Comparison of ENCODE assay signal across 13 cellular contexts in the genomic region with DNA sequence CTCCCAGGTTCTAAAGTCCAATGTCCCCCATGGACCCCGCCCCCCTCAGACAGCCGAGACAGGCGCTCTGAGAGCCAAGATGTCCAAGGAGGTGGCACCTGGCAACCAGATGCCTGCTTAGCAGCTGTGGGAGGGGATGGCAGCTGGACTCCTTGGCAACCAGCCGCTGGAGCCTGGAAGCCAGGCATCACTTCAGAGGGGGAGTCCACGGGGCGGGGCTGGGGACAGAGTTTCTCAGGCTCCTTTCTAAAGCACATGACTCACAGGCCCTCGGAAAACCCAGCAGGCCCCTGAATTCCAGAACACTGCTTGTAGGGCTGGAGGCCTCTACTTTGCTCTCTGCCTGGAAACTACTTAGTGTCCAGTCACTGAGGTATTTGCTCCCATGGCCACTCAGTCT. TPM values are rescaled to one million over a fixed set of nuclear protein-coding genes. Genes with fewer than 3 reads are reported as not detected.
A peak's percentile ranks its signal among the peaks of the same experiment; 100 is the strongest.
DNase-seq lines count a peak whose midpoint lies in the region; ATAC-seq and TF ChIP-seq lines count a peak whose summit lies in the region.
"Had no signal": no experiment of that assay in that cellular context is flagged by ENCODE, and none has a peak within 500 bp of the region (broad histone marks: within the 10 kb centered on the region; RNA-seq: fewer than 3 reads in every experiment).

No MANE protein-coding gene starts in this region.

- no peaks in the 10 kb centered on the region for H3K79me2 ChIP-seq in GM23248 (ENCODE audit: insufficient read depth)
- H3K79me2 ChIP-seq in smooth muscle cell (ENCODE audit: low read depth), result no peaks in the 10 kb centered on the region

- H2AFZ ChIP-seq in GM23248 (no peak overlapping the region), smooth muscle cell (ENCODE audit: low read depth) (no peak overlapping the region)

- H3K4me3 ChIP-seq in AG10803 (ENCODE audit: low read length) (no peak overlapping the region), GM23248 (no peak overlapping the region), cardiac fibroblast (replicated peaks in 1 of 2; ENCODE audit: low read depth in 2 of 2, low read length in 2 of 2) (no peak overlapping the region), mucosa of descending colon (no peak overlapping the region), right atrium auricular region (no peak overlapping the region), smooth muscle cell (no peak overlapping the region)

- H3K27ac ChIP-seq in GM23248 (no peak overlapping the region), right atrium auricular region (no peak overlapping the region), smooth muscle cell (ENCODE audit: low read depth) (no peak overlapping the region)

- H3K27me3 ChIP-seq in GM23248 (replicated peaks; ENCODE audit: insufficient read depth) (no peaks in the 10 kb centered on the region), right atrium auricular region (no peaks in the 10 kb centered on the region), smooth muscle cell (ENCODE audit: low read depth) (no peaks in the 10 kb centered on the region)

- no peaks in the 10 kb centered on the region for H4K20me1 ChIP-seq in GM23248 (ENCODE audit: insufficient read depth)
- H4K20me1 ChIP-seq in smooth muscle cell (ENCODE audit: low read depth), result no peaks in the 10 kb centered on the region

- H3K9me3 ChIP-seq in GM23248 (ENCODE audit: low read depth), result no peaks in the 10 kb centered on the region
- H3K9me3 ChIP-seq in mucosa of descending colon, result no peaks in the 10 kb centered on the region
- H3K9me3 ChIP-seq in right atrium auricular region, result no peaks in the 10 kb centered on the region
- H3K9me3 ChIP-seq in smooth muscle cell (replicated peaks; ENCODE audit: low read depth), result no peaks in the 10 kb centered on the region

- H3K9me2 ChIP-seq in GM23248 (ENCODE audit: insufficient read depth), result no peaks in the 10 kb centered on the region

- intact Hi-C loops in mucosa of descending colon (cut with DNase I, micrococcal nuclease), result no loop called here

- H3K4me1 ChIP-seq in GM23248 (ENCODE audit: insufficient read depth) (peaks cover 9% of the 10 kb centered on the region), mucosa of descending colon (ENCODE audit: low read depth) (no peaks in the 10 kb centered on the region), right atrium auricular region (peaks cover 0 to 24% of the 10 kb centered on the region in 2 donors), smooth muscle cell (ENCODE audit: low read depth) (no peaks in the 10 kb centered on the region)

- in situ Hi-C loops in GM23248 (cut with MboI), result no loop called here

- 26 to 44% methylated on average over 6 to 7 of the region's 7 CpGs for WGBS in GM23248 (ENCODE audit: low coverage in 1 of 2, low lambda C conversion rate in 2 of 2, missing lambda C conversion rate in 2 of 2), 2 experiments
- WGBS in smooth muscle cell (ENCODE audit: low lambda C conversion rate), result 88% methylated on average over 5 of the region's 7 CpGs

- H3F3A ChIP-seq in GM23248 (ENCODE audit: insufficient read depth), result no peaks in the 10 kb centered on the region
- no peaks in the 10 kb centered on the region for H3F3A ChIP-seq in smooth muscle cell (ENCODE audit: low read depth)

- peak; percentile 15 for ATAC-seq in mucosa of descending colon

- TF ChIP-seq CTCF in AG10803 (conservative IDR thresholded peaks at IDR 0.05; ENCODE audit: low read length), result no peak
- no peak for TF ChIP-seq CTCF in cardiac fibroblast (IDR thresholded peaks at IDR 0.05; ENCODE audit: low read depth, low read length)
- no peak for TF ChIP-seq CTCF in mucosa of descending colon (IDR thresholded peaks at IDR 0.05)
- no peak for TF ChIP-seq CTCF in right atrium auricular region (IDR thresholded peaks at IDR 0.05)
- TF ChIP-seq CTCF in smooth muscle cell (IDR thresholded peaks at IDR 0.05; ENCODE audit: borderline replicate concordance, insufficient read depth, poor library complexity, severe bottlenecking), result no peak

- H3K9ac ChIP-seq in GM23248 (no peak overlapping the region), smooth muscle cell (ENCODE audit: low read depth) (no peak overlapping the region)

- H3K4me2 ChIP-seq in GM23248 (ENCODE audit: unreplicated experiment), result no peak overlapping the region
- no peak overlapping the region for H3K4me2 ChIP-seq in smooth muscle cell

- no peaks in the 10 kb centered on the region for H3K36me3 ChIP-seq in GM23248 (ENCODE audit: low read depth)
- no peaks in the 10 kb centered on the region for H3K36me3 ChIP-seq in mucosa of descending colon (ENCODE audit: low read depth)
- H3K36me3 ChIP-seq in right atrium auricular region, result no peaks in the 10 kb centered on the region
- no peaks in the 10 kb centered on the region for H3K36me3 ChIP-seq in smooth muscle cell (ENCODE audit: low read depth)

- DNase-seq in AG10803 (ENCODE audit: low read depth) (peak; percentile 94), GM23248 (peak; percentile 90), cardiac fibroblast (ENCODE audit: low read depth in 2 of 2) (peak; percentile 74 to 89), mucosa of descending colon (no peak), right atrium auricular region (ENCODE audit: low spot score) (no peak), NCI-H1105 treated with DMSO at 0.1 percent for 48 hours (lab: John Stamatoyannopoulos, UW) (no peak), DMS153 treated with DMSO at 0.1 percent for 48 hours (lab: John Stamatoyannopoulos, UW; ENCODE audit: unreplicated experiment) (no peak), smooth muscle cell (lab: John Stamatoyannopoulos, UW; ENCODE audit: unreplicated experiment) (no peak)
- DNase-seq: activated T-cell treated with anti-CD3 and anti-CD28 coated beads for 4 hours; DND-41; effector CD8-positive, alpha-beta T cell; kidney; NCI-H226 had no signal

RNA-seq across cellular contexts. Expression of gene PREX1, which starts 51.5 kb away (rescaled TPM):
- 0.63 and 0.65 TPM in 2 replicates for total RNA-seq in GM23248 (2014; rRNA removed; shearing (Covaris generic))
- 0.13 and 0.18 TPM in 2 replicates for polyA plus RNA-seq in GM23248 (2016; fragmentation: Nextera tagmentation; extraction: Ambion mirVana)
- 10 to 100 TPM in 2 of 3 donors, 1 to 10 TPM in 1; 9.9 to 14.1 (median 13.5) TPM for total RNA-seq in mucosa of descending colon
- 10 to 100 TPM; 11.5 to 21.7 TPM for total RNA-seq in right atrium auricular region
- 0.04 and 0.31 TPM in 2 replicates for total RNA-seq in smooth muscle cell
- polyA plus RNA-seq in smooth muscle cell, result 0.30 TPM in 1 of 2 replicates, not detected in the other

Comparison
In these comparisons a context has a peak if more than half of its experiments do, and no peak if none do; other contexts are left out.
1. DNase-seq: peak in AG10803 (single experiment), GM23248 (single experiment) and cardiac fibroblast (2 of 2); none in mucosa of descending colon (0 of 3), right atrium auricular region (single experiment), NCI-H1105 treated with DMSO at 0.1 percent for 48 hours (single experiment), DMS153 treated with DMSO at 0.1 percent for 48 hours (single experiment) and smooth muscle cell (single experiment).